Comparison of ENCODE assay signal across 23 cellular contexts in the genomic region with DNA sequence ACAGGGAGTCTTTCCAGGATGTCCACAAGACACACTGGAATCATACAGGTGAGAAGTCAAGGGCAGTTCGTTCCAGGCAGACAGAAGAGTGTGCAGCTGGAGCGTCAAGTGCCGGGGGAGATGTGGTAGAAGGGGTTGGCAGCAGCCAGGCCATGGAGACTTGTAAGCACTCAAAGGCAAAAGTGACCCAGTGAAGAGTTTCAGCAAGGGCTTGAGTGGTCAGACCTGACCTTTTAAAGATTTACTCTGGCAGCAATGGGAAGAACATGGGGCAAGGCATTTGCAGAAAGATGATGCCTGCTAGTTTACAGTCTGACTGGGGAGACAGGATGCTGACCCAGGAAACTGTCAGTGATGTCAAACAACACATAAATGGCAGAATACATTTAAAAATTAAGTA. TPM values are rescaled to one million over a fixed set of nuclear protein-coding genes. Genes with fewer than 3 reads are reported as not detected.
DNase-seq lines count a peak whose midpoint lies in the region; ATAC-seq and TF ChIP-seq lines count a peak whose summit lies in the region.
"Had no signal": no experiment of that assay in that cellular context is flagged by ENCODE, and none has a peak within 500 bp of the region (broad histone marks: within the 10 kb centered on the region; RNA-seq: fewer than 3 reads in every experiment).

No MANE protein-coding gene starts in this region.

- ATAC-seq in HG03280 (IDR thresholded peaks at IDR 0.05; ENCODE audit: unreplicated experiment), result no peak
- no peak for ATAC-seq in esophagus mucosa

- no peaks in the 10 kb centered on the region for H3K9me3 ChIP-seq in thyroid gland
- H3K9me3 ChIP-seq: BE2C, HAP-1, SJSA1 had no signal

- H3K36me3 ChIP-seq in thyroid gland, result no peaks in the 10 kb centered on the region
- H3K36me3 ChIP-seq: BE2C, HAP-1, SJSA1 had no signal

- intact Hi-C loops in thyroid gland (cut with DNase I), result no loop called here

- no peaks in the 10 kb centered on the region for H3K27me3 ChIP-seq in thyroid gland
- H3K27me3 ChIP-seq: BE2C, SJSA1 had no signal

- no peak for TF ChIP-seq CTCF in thyroid gland (IDR thresholded peaks at IDR 0.05)

- H3K4me3 ChIP-seq in thyroid gland (replicated peaks in 1 of 3), result no peak overlapping the region
- H3K4me3 ChIP-seq: HAP-1, PC-9, SJSA1 had no signal

- peak overlapping the region in 1 of 3 donors; percentile 8 for H3K27ac ChIP-seq in thyroid gland
- H3K27ac ChIP-seq: PC-9, SJSA1 had no signal

- H3K4me1 ChIP-seq in thyroid gland, result peaks cover 0 to 13% of the 10 kb centered on the region in 2 donors
- H3K4me1 ChIP-seq: BE2C, HAP-1 had no signal

- WGBS in thyroid gland, 2 donors, result 26 to 40% methylated on average over 3 of the region's 3 CpGs

- no peak for TF ChIP-seq POLR2A in thyroid gland (IDR thresholded peaks at IDR 0.05)

- DNase-seq in DMS53 (lab: John Stamatoyannopoulos, UW), result peak; percentile 65
- DNase-seq in EH (ENCODE audit: low read depth), result peak; percentile 37
- DNase-seq in NCI-H510A treated with DMSO at 0.1 percent for 48 hours (lab: John Stamatoyannopoulos, UW), result peak; percentile 86
- peak; percentile 84 to 90 for DNase-seq in thyroid gland
- DNase-seq in putamen (ENCODE audit: low spot score), result no peak
- DNase-seq: BE2C; CD8-positive, alpha-beta memory T cell; DMS 273 treated with DMSO at 0.1 percent for 48 hours; GOT3; HFFc6; KBM-7; MV-4-11; NCI-H1105; NCI-H1436 treated with DMSO at 0.1 percent for 48 hours; NCI-H187 treated with DMSO at 0.1 percent for 48 hours; NK-92 treated with Interleukin-12 subunit alpha and Interleukin-12 subunit beta, amount 100 ng/mL, for 24 hours; Right ventricle myocardium superior; RPMI8226 had no signal

RNA-seq across cellular contexts. Expression of a gene that starts 29.0 kb away (rescaled TPM):
- total RNA-seq in thyroid gland, result 1 to 10 TPM; 1.6 to 4.3 (median 2.7) TPM
- 0.20 TPM for total RNA-seq in esophagus mucosa
- total RNA-seq: CD8-positive, alpha-beta memory T cell; Right ventricle myocardium superior had no signal
